8 cellular contexts compared by ENCODE assay signal in the genomic region with DNA sequence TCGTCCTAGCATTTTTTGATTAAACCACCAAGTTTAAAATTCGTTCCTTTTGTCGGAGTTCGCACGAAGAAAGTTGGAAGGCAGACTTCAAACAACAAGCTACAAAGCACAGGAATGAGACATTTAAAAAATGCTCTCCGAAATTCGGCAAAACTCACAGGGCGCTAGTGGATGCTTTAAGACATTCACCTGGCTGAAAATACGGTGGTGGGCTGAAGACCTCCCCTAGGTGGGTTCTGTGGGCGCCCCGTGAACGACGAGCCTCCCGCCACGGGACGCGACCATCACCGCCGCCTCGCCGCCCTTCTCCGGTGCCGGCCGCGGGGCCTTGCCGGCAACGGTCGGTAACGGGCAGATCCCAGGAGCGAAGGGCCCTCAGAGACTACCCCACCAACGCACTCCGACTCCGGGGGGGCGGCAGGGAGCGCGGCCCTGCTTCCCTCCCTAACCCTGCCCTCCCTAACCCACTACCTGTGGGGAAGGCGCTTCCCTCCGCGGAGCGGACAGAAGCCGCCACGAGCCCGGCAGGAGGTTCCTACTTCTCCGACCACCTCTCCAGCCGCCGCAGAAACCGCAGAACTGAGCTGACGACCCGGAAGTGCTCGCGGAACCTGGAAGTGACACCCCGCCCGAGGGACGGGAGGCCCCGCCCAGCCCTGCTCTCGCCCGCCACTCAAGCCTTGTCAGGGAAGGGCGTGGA. TPM values are rescaled to one million over a fixed set of nuclear protein-coding genes. Genes with fewer than 3 reads are reported as not detected.
DNase-seq lines count a peak whose midpoint lies in the region; ATAC-seq, FAIRE-seq and TF ChIP-seq lines count a peak whose summit lies in the region.

A gene with protein sequence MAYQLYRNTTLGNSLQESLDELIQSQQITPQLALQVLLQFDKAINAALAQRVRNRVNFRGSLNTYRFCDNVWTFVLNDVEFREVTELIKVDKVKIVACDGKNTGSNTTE (minus strand): TSS at position 581 of the 700 bp plus-strand sequence. CDS start 5,238 bp downstream, outside the sequence.

- H3K4me1 ChIP-seq in keratinocyte (ENCODE audit: control insufficient read depth, extremely low read depth, insufficient read depth, low read length) = peaks cover 9% of the 10 kb centered on the region

- dilution Hi-C loops in keratinocyte (cut with MboI; ENCODE audit: extremely low pct_ligation_motif_present, low sequenced_read_pairs) = no loop called here

- H4K20me1 ChIP-seq in keratinocyte (ENCODE audit: control insufficient read depth, extremely low read depth, insufficient read depth, low read length) = no peaks in the 10 kb centered on the region

- ATAC-seq in HG03442 (IDR thresholded peaks at IDR 0.05; ENCODE audit: unreplicated experiment) = peak; percentile 97

- H3K9me3 ChIP-seq in keratinocyte (ENCODE audit: control insufficient read depth, low read depth, low read length) = no peaks in the 10 kb centered on the region

- H3K4me2 ChIP-seq in keratinocyte (ENCODE audit: control insufficient read depth, extremely low read depth, insufficient read depth, low read depth, low read length) = peak within 1 kb of the TSS; percentile 80

- H3K9ac ChIP-seq in keratinocyte (ENCODE audit: control insufficient read depth, extremely low read depth, insufficient read depth, low read length) = peak within 1 kb of the TSS; percentile 82

- DNase-seq in Ammon's horn (ENCODE audit: low spot score) (peak; percentile 98), GM19239 (ENCODE audit: insufficient read length, low spot score) (peak; percentile 85), NCI-H510A treated with DMSO at 0.1 percent for 48 hours (lab: John Stamatoyannopoulos, UW) (peak; percentile 80), cerebellum (ENCODE audit: low spot score) (peak; percentile 96), keratinocyte (ENCODE audit: low read depth, low spot score) (peak; percentile 64)
- peak; percentile 88 to 94 for DNase-seq in activated CD4-positive, alpha-beta T cell treated with anti-CD3 and anti-CD28 coated beads for 24 hours (ENCODE audit: low read depth in 2 of 2)
- DNase-seq in stimulated activated CD4-positive, alpha-beta T cell treated with anti-CD3 and anti-CD28 coated beads, Interleukin-12 subunit alpha, Interleukin-12 subunit beta, amount 100 ng/mL, for 48 hours (ENCODE audit: low read depth in 2 of 3, low spot score in 1 of 3) = peak; percentile 86 to 92 (median 88)

- H3K9me1 ChIP-seq in keratinocyte (ENCODE audit: control insufficient read depth, extremely low read depth, insufficient read depth, low read length) = no peaks in the 10 kb centered on the region

- peak within 1 kb of the TSS; percentile 78 for H3K27ac ChIP-seq in keratinocyte (ENCODE audit: control insufficient read depth, insufficient read depth, low read length)

- FAIRE-seq in GM19239 (lab: Jason Lieb, UNC) = peak; percentile 44
- FAIRE-seq in keratinocyte (lab: Jason Lieb, UNC) = no peak

- peaks cover 49% of the 10 kb centered on the region for H3K79me2 ChIP-seq in keratinocyte (ENCODE audit: control insufficient read depth, insufficient read depth, low read length)

- peak within 1 kb of the TSS; percentile 84 to 97 (median 89) for H3K4me3 ChIP-seq in keratinocyte (ENCODE audit: control insufficient read depth in 2 of 3, extremely low read depth in 1 of 3, insufficient read depth in 2 of 3, low read depth in 1 of 3, low read length in 3 of 3)

- peaks cover 0 to 3% of the 10 kb centered on the region in 2 experiments for H3K36me3 ChIP-seq in keratinocyte (ENCODE audit: control insufficient read depth in 2 of 2, extremely low read depth in 1 of 2, insufficient read depth in 2 of 2, low read length in 2 of 2)

- no peaks in the 10 kb centered on the region for H3K27me3 ChIP-seq in keratinocyte (ENCODE audit: control insufficient read depth, extremely low read depth, insufficient read depth, low read length)

- TF ChIP-seq CTCF in keratinocyte (optimal IDR thresholded peaks at IDR 0.05 in 1 of 3, IDR thresholded peaks at IDR 0.05 in 1 of 3, conservative IDR thresholded peaks at IDR 0.05 in 1 of 3; ENCODE audit: extremely low read depth in 1 of 3, insufficient read depth in 2 of 3, low read length in 3 of 3) = no peak

- H2AFZ ChIP-seq in keratinocyte (ENCODE audit: control insufficient read depth, low read length) = peak within 1 kb of the TSS; percentile 74

RNA-seq across cellular contexts. Expression of the gene that starts here (rescaled TPM):
- total RNA-seq in cerebellum = 15.9 TPM
- polyA plus RNA-seq in keratinocyte = 40.3 to 77.8 TPM (median 45.6 TPM) in 3 replicates
- polyA plus RNA-seq in keratinocyte (2011; ENCODE audit: low read depth) = 35.6 TPM
- 31.3 and 66.6 TPM in 2 replicates for polyA plus RNA-seq in keratinocyte (2011; cell fraction: cytosol; rRNA removed)
- polyA plus RNA-seq in keratinocyte (2011; cell fraction: nucleus; rRNA removed) = 13.0 and 18.2 TPM in 2 replicates
- 49.2 and 70.1 TPM in 2 replicates for polyA plus RNA-seq in keratinocyte (2012; ENCODE audit: low replicate concordance)
- 2.4 to 9.7 TPM (median 9.4 TPM) in 3 replicates for polyA minus RNA-seq in keratinocyte
- polyA minus RNA-seq in keratinocyte (2011; cell fraction: cytosol; rRNA and poly(A)+ RNA removed) = 23.4 TPM
- 2.1 and 4.7 TPM in 2 replicates for polyA minus RNA-seq in keratinocyte (2011; cell fraction: nucleus; rRNA and poly(A)+ RNA removed)

Comparison
In these comparisons a context has a peak if more than half of its experiments do, and no peak if none do; other contexts are left out.
1. Peak in every context shown above with its lines: DNase-seq, ATAC-seq, H3K4me3 ChIP-seq and H3K27ac ChIP-seq.